ENCODE assay signal across 1 cellular context in the genomic region with DNA sequence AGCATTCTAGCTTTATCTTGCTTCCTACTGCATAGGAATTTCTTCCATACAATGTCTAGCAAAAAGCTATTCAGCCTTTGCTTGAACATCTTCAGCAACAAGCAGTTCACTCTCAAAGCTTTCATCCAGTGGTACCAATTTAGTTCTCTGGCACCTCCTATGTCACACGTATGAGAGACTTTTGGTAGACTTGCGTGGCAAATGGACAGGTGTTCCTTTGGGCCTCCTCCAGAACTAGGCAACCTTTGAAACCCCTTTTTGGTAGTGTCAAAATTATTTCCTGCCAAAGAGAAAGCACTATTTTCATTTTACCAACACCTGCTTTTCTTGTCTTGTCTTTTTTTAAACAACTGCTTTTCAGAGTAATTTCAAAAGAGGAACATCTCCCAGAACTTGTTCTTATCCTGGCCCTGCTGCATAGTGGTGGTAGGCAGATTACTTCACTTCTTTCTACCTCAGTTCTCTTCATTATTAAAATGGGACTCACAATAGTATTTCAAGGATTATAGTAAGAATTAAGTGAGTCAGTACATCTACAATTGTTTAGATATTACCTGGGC.
TF ChIP-seq lines count a peak whose summit lies in the region.

No MANE protein-coding gene starts in this region.

TF ChIP-seq in GM23338, 12 proteins besides CTCF, POLR2A, EP300 and RAD21 (continued from another document):
- TF ChIP-seq, protein P1, sequence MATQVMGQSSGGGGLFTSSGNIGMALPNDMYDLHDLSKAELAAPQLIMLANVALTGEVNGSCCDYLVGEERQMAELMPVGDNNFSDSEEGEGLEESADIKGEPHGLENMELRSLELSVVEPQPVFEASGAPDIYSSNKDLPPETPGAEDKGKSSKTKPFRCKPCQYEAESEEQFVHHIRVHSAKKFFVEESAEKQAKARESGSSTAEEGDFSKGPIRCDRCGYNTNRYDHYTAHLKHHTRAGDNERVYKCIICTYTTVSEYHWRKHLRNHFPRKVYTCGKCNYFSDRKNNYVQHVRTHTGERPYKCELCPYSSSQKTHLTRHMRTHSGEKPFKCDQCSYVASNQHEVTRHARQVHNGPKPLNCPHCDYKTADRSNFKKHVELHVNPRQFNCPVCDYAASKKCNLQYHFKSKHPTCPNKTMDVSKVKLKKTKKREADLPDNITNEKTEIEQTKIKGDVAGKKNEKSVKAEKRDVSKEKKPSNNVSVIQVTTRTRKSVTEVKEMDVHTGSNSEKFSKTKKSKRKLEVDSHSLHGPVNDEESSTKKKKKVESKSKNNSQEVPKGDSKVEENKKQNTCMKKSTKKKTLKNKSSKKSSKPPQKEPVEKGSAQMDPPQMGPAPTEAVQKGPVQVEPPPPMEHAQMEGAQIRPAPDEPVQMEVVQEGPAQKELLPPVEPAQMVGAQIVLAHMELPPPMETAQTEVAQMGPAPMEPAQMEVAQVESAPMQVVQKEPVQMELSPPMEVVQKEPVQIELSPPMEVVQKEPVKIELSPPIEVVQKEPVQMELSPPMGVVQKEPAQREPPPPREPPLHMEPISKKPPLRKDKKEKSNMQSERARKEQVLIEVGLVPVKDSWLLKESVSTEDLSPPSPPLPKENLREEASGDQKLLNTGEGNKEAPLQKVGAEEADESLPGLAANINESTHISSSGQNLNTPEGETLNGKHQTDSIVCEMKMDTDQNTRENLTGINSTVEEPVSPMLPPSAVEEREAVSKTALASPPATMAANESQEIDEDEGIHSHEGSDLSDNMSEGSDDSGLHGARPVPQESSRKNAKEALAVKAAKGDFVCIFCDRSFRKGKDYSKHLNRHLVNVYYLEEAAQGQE (IDR thresholded peaks at IDR 0.05; ENCODE audit: unreplicated experiment), result no peak
- TF ChIP-seq JUNB (IDR thresholded peaks at IDR 0.05; ENCODE audit: unreplicated experiment), result no peak
